Comparison of ENCODE assay signal across 25 cellular contexts in genomic region chr12:4745249-4745648, GRCh38.
"Had no signal": no experiment of that assay in that cellular context is flagged by ENCODE, and none has a peak within 500 bp of the region (broad histone marks: within the 10 kb centered on the region; RNA-seq: fewer than 3 reads in every experiment).

No MANE protein-coding gene starts in this region.

- H3K9me3 ChIP-seq: ovary, thoracic aorta, upper lobe of left lung, uterus had no signal

- ATAC-seq: effector memory CD8-positive, alpha-beta T cell; left colon; natural killer cell; psoas muscle; sciatic nerve; stimulated activated naive B cell treated with anti-CD40 and anti-IgM and Interleukin-4, amounts not matched to agents 10 μg/mL and 1 μg/mL and 100 μg/mL, for 72 hours had no signal

- H3K36me3 ChIP-seq: esophagus squamous epithelium, ovary, thoracic aorta, tibial nerve, upper lobe of left lung, uterus had no signal

- H3K4me1 Mint-ChIP-seq: memory B cell; natural killer cell; stimulated activated naive B cell treated with anti-CD40 and anti-IgM and Interleukin-4, amounts not matched to agents 10 μg/mL and 1 μg/mL and 100 μg/mL, for 72 hours had no signal

- H3K27ac ChIP-seq: esophagus squamous epithelium, hepatocyte, ovary, psoas muscle, thoracic aorta, tibial nerve, upper lobe of left lung, uterus had no signal

- H2AFZ ChIP-seq: hepatocyte had no signal

- H3K4me3 ChIP-seq: esophagus squamous epithelium, hepatocyte, lung, ovary, psoas muscle, thoracic aorta, tibial nerve, upper lobe of left lung, uterus had no signal

- H3K4me1 ChIP-seq: esophagus squamous epithelium, psoas muscle, tibial nerve, upper lobe of left lung, uterus had no signal

- H3K79me2 ChIP-seq: hepatocyte had no signal

- H3K9me3 Mint-ChIP-seq: effector memory CD8-positive, alpha-beta T cell; memory B cell; natural killer cell; stimulated activated naive CD8-positive, alpha-beta T cell treated with anti-CD3 and anti-CD28 coated beads, Interleukin-15, Interleukin-2, amounts not matched to agents 100 ng/mL and 50 ng/mL, for 24 hours had no signal

- H3K4me3 Mint-ChIP-seq: effector memory CD8-positive, alpha-beta T cell; memory B cell; natural killer cell; stimulated activated naive B cell treated with anti-CD40 and anti-IgM and Interleukin-4, amounts not matched to agents 10 μg/mL and 1 μg/mL and 100 μg/mL, for 72 hours; stimulated activated naive CD8-positive, alpha-beta T cell treated with anti-CD3 and anti-CD28 coated beads, Interleukin-15, Interleukin-2, amounts not matched to agents 100 ng/mL and 50 ng/mL, for 24 hours had no signal

- H3K27me3 ChIP-seq: hepatocyte, ovary, tibial nerve, upper lobe of left lung, uterus had no signal

- H3K27ac Mint-ChIP-seq: effector memory CD8-positive, alpha-beta T cell; memory B cell; natural killer cell; stimulated activated naive B cell treated with anti-CD40 and anti-IgM and Interleukin-4, amounts not matched to agents 10 μg/mL and 1 μg/mL and 100 μg/mL, for 72 hours; stimulated activated naive CD8-positive, alpha-beta T cell treated with anti-CD3 and anti-CD28 coated beads, Interleukin-15, Interleukin-2, amounts not matched to agents 100 ng/mL and 50 ng/mL, for 24 hours had no signal

- H3K36me3 Mint-ChIP-seq: memory B cell, natural killer cell had no signal

- H3K4me2 ChIP-seq: hepatocyte had no signal

- FAIRE-seq: endometrium, frontal cortex, islet of Langerhans had no signal

- DNase-seq: cerebellar nuclear complex; cortex of kidney; effector memory CD8-positive, alpha-beta T cell; erythroblast; esophagus squamous epithelium; left colon; natural killer cell; occipital lobe; ovary; posterior cingulate gyrus; psoas muscle; stimulated activated CD4-positive, alpha-beta T cell treated with anti-CD3 and anti-CD28 coated beads, Interleukin-4, amount 100 ng/mL, for 4 hours; stimulated activated naive B cell treated with anti-CD40 and anti-IgM and Interleukin-4, amounts not matched to agents 10 μg/mL and 1 μg/mL and 100 μg/mL, for 72 hours; upper lobe of left lung; uterus had no signal
